ENCODE assay signal across 11 cellular contexts in the genomic region with DNA sequence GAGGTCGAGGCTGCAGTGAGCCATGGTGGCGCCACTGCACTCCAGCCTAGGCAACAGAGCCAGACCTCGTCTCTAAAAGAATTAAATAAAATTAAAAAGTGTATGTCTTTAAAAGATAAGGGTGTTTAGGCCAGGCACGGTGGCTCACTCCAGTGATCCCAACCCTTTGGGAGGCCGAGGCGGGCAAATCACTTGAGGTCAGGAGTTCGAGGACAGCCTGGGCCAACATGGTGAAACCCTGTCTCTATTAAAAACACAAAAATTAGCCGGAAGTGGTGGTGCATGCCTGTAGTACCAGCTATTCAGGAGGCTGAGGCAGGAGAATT. TPM values are rescaled to one million over a fixed set of nuclear protein-coding genes. Genes with fewer than 3 reads are reported as not detected.
DNase-seq lines count a peak whose midpoint lies in the region; ATAC-seq and TF ChIP-seq lines count a peak whose summit lies in the region.
"Had no signal": no experiment of that assay in that cellular context is flagged by ENCODE, and none has a peak within 500 bp of the region (broad histone marks: within the 10 kb centered on the region; RNA-seq: fewer than 3 reads in every experiment).

No MANE protein-coding gene starts in this region.

- H3K4me3 ChIP-seq in BLaER1 (peak overlapping the region; percentile 59), HCT116 (replicated peaks in 1 of 2; ENCODE audit: low read depth in 1 of 2, low read length in 2 of 2) (peak overlapping the region; percentile 40 to 56)
- no peak overlapping the region for H3K4me3 ChIP-seq in naive thymus-derived CD4-positive, alpha-beta T cell (ENCODE audit: low read length)

- ATAC-seq in HCT116 (peak; percentile 40), WTC11 (no peak; the same call in 1 of the 2 replicates), GM19351 (IDR thresholded peaks at IDR 0.05; ENCODE audit: unreplicated experiment) (no peak), HG03457 (IDR thresholded peaks at IDR 0.05; ENCODE audit: unreplicated experiment) (no peak)
- ATAC-seq in naive thymus-derived CD4-positive, alpha-beta T cell: no peak

- no peaks in the 10 kb centered on the region for H3K9me2 ChIP-seq in HCT116 (ENCODE audit: insufficient read depth)

- H3K4me1 Mint-ChIP-seq in WTC11: peaks cover 3% of the 10 kb centered on the region; the same call in 1 of the 2 replicates
- peaks cover 0 to 8% (median 7%) of the 10 kb centered on the region in 7 donors for H3K4me1 Mint-ChIP-seq in naive thymus-derived CD4-positive, alpha-beta T cell

- POLR2A ChIA-PET in HCT116 (lab: Charles Lee) (interaction anchor here (1.3 kb wide), 1 partner anchor 239 kb away, joined by 3 read pairs; a partner anchor contains a TSS), WTC11 (lab: Charles Lee) (interaction anchor here (0.6 kb wide), 1 partner anchor 118 kb away, joined by 3 read pairs; no protein-coding TSS in a partner anchor)
- POLR2A ChIA-PET in naive thymus-derived CD4-positive, alpha-beta T cell (lab: Charles Lee): no interaction called here

- H4K20me1 ChIP-seq in BLaER1 (no peaks in the 10 kb centered on the region; the same call in 1 of the 2 replicates), HCT116 (ENCODE audit: insufficient read depth) (no peaks in the 10 kb centered on the region)

- CTCF ChIA-PET in HCT116 (lab: Charles Lee) (interaction anchor here (0.7 kb wide), 1 partner anchor 9 kb away, joined by 3 read pairs; no protein-coding TSS in a partner anchor), WTC11 (lab: Charles Lee) (interaction anchor here (0.6 to 1.2 kb wide), 5 partner anchors 10 to 63 kb away, joined by 3 to 6 read pairs (median 3); a partner anchor contains a TSS)
- CTCF ChIA-PET in naive thymus-derived CD4-positive, alpha-beta T cell (lab: Charles Lee): no interaction called here

- H3K27me3 Mint-ChIP-seq in WTC11 (ENCODE audit: low read depth): peaks cover 61% of the 10 kb centered on the region
- H3K27me3 Mint-ChIP-seq in naive thymus-derived CD4-positive, alpha-beta T cell: peaks cover 33 to 50% (median 40%) of the 10 kb centered on the region in 5 donors

- H3K9ac ChIP-seq in BLaER1: no peak overlapping the region
- H3K9ac ChIP-seq in HCT116 (ENCODE audit: low read length): peak overlapping the region; percentile 41; the same call in 1 of the 2 replicates

- BruUV-seq in HCT116 (replicated peaks; lab: Mats Ljungman, UMichigan): no TSS peak

- no peak for TF ChIP-seq RAD21 in HCT116 (IDR thresholded peaks at IDR 0.05; ENCODE audit: low read depth)

- no peaks in the 10 kb centered on the region for H3K36me3 Mint-ChIP-seq in WTC11
- H3K36me3 Mint-ChIP-seq in naive thymus-derived CD4-positive, alpha-beta T cell: peaks cover 0 to 8% (median 0%) of the 10 kb centered on the region in 5 donors
- H3K36me3 Mint-ChIP-seq: immature natural killer cell; natural killer cell treated with Interleukin-12 subunit alpha and Interleukin-12 subunit beta and Interleukin-15 and Interleukin-18, amount 100 ng/mL, for 72 hours had no signal

- no peaks in the 10 kb centered on the region for H3K36me3 ChIP-seq in BLaER1
- H3K36me3 ChIP-seq in HCT116 (ENCODE audit: control insufficient read depth in 1 of 2, insufficient read depth in 2 of 2, low read length in 2 of 2): no peaks in the 10 kb centered on the region
- no peaks in the 10 kb centered on the region for H3K36me3 ChIP-seq in naive thymus-derived CD4-positive, alpha-beta T cell (ENCODE audit: control insufficient read depth in 2 of 3, insufficient read depth in 3 of 3, low read length in 3 of 3)

- TF ChIP-seq POLR2A in HCT116 (IDR thresholded peaks at IDR 0.05; ENCODE audit: borderline replicate concordance, extremely low read depth, insufficient read depth, insufficient read length): no peak

- H3K4me1 ChIP-seq in BLaER1: no peaks in the 10 kb centered on the region
- H3K4me1 ChIP-seq in HCT116 (ENCODE audit: control insufficient read depth in 1 of 2, insufficient read depth in 2 of 2, low read length in 2 of 2): peaks cover 9 to 19% of the 10 kb centered on the region in 2 experiments; a peak in 3 of 4 replicates
- no peaks in the 10 kb centered on the region for H3K4me1 ChIP-seq in naive thymus-derived CD4-positive, alpha-beta T cell (ENCODE audit: control insufficient read depth in 2 of 2, insufficient read depth in 2 of 2, low read length in 2 of 2)

- H3K27me3 ChIP-seq in BLaER1 (peaks cover 50% of the 10 kb centered on the region), HCT116 (ENCODE audit: insufficient read depth, low read length) (0 out of 2 replicates have a peak, but pooled peaks cover 3% of the 10 kb centered on the region)
- H3K27me3 ChIP-seq in naive thymus-derived CD4-positive, alpha-beta T cell (ENCODE audit: control insufficient read depth in 2 of 2, insufficient read depth in 2 of 2, low read length in 2 of 2): peaks cover 0 to 4% of the 10 kb centered on the region in 2 donors

- H3K4me3 Mint-ChIP-seq in WTC11: peak overlapping the region; percentile 83
- H3K4me3 Mint-ChIP-seq in naive thymus-derived CD4-positive, alpha-beta T cell: peak overlapping the region in 8 of 10 donors; percentile 18 to 85 (median 70)

- peaks cover 17% of the 10 kb centered on the region; the same call in 1 of the 2 replicates for H3K9me3 ChIP-seq in BLaER1
- H3K9me3 ChIP-seq in HCT116 (ENCODE audit: control insufficient read depth in 1 of 2, insufficient read depth in 1 of 2, low read depth in 1 of 2, low read length in 2 of 2): no peaks in the 10 kb centered on the region
- H3K9me3 ChIP-seq in naive thymus-derived CD4-positive, alpha-beta T cell (ENCODE audit: control insufficient read depth in 2 of 3, low read length in 3 of 3): no peaks in the 10 kb centered on the region

- H3K4me2 ChIP-seq in BLaER1 (peak overlapping the region; percentile 55), HCT116 (ENCODE audit: low read length) (peak overlapping the region; percentile 72)

- intact Hi-C loops in HCT116 (cut with micrococcal nuclease): no loop called here
- intact Hi-C loops in naive thymus-derived CD4-positive, alpha-beta T cell (cut with micrococcal nuclease): no loop called here

- RAD21 ChIA-PET in HCT116 (lab: Charles Lee; ENCODE audit: low non-redundant PET in 1 of 2, low total read pairs in 2 of 2, uncharacterized antibody in 2 of 2, unreplicated experiment in 2 of 2): interaction anchor here in 1 of 2 experiments (0.9 kb wide), 1 partner anchor 167 kb away, joined by 10 read pairs; no protein-coding TSS in a partner anchor

- no peak overlapping the region for H3K27ac Mint-ChIP-seq in WTC11
- H3K27ac Mint-ChIP-seq in naive thymus-derived CD4-positive, alpha-beta T cell: no peak overlapping the region
- H3K27ac Mint-ChIP-seq: immature natural killer cell; natural killer cell treated with Interleukin-12 subunit alpha and Interleukin-12 subunit beta and Interleukin-15 and Interleukin-18, amount 100 ng/mL, for 72 hours had no signal

- H3K79me2 ChIP-seq in HCT116 (ENCODE audit: insufficient read depth, low read length): no peaks in the 10 kb centered on the region

- H3K9me3 Mint-ChIP-seq in WTC11: peaks cover 5% of the 10 kb centered on the region; the same call in 1 of the 2 replicates
- H3K9me3 Mint-ChIP-seq in naive thymus-derived CD4-positive, alpha-beta T cell: peaks cover 0 to 6% (median 0%) of the 10 kb centered on the region in 11 donors
- H3K9me3 Mint-ChIP-seq: immature natural killer cell; natural killer cell treated with Interleukin-12 subunit alpha and Interleukin-12 subunit beta and Interleukin-15 and Interleukin-18, amount 100 ng/mL, for 72 hours had no signal

- no peak overlapping the region for H3K27ac ChIP-seq in BLaER1
- H3K27ac ChIP-seq in HCT116 (ENCODE audit: low read depth, low read length): 0 out of 2 replicates have a peak overlapping the region, but pooled peaks have one; percentile 22
- H3K27ac ChIP-seq in naive thymus-derived CD4-positive, alpha-beta T cell (ENCODE audit: low read depth, low read length): no peak overlapping the region

- DNase-seq in HCT116 (ENCODE audit: low read depth, low spot score): no peak
- no peak for DNase-seq in WTC11 (ENCODE audit: low spot score)
- DNase-seq in naive thymus-derived CD4-positive, alpha-beta T cell: no peak
- no peak for DNase-seq in AG08395 (ENCODE audit: low spot score)
- DNase-seq in GM19238 (ENCODE audit: insufficient read length, low spot score): no peak
- DNase-seq: immature natural killer cell, MM.1S had no signal

- TF ChIP-seq CTCF in HCT116 (IDR thresholded peaks at IDR 0.05 in 2 of 3, conservative IDR thresholded peaks at IDR 0.05 in 1 of 3; ENCODE audit: borderline replicate concordance in 1 of 3, insufficient read depth in 1 of 3, low read depth in 2 of 3, low read length in 2 of 3): no peak
- TF ChIP-seq CTCF in WTC11 (IDR thresholded peaks at IDR 0.05): no peak

- peak overlapping the region; percentile 61 for H2AFZ ChIP-seq in HCT116 (ENCODE audit: low read depth, low read length, poor library complexity, severe bottlenecking)

TF ChIP-seq in HCT116, 20 proteins besides CTCF, POLR2A, EP300 and RAD21 (continues in another document):
- TF ChIP-seq ZFX (IDR thresholded peaks at IDR 0.05): no peak

TF ChIP-seq in WTC11, 78 proteins besides CTCF, POLR2A, EP300 and RAD21 (continues in another document):
- TF ChIP-seq ZNF423 (CRISPR knock-in tag; IDR thresholded peaks at IDR 0.05): no peak

RNA-seq across cellular contexts. Expression of a gene that starts 7.5 kb away (rescaled TPM):
- total RNA-seq in HCT116 (2021; ENCODE audit: unreplicated experiment): 21.0 TPM
- polyA plus RNA-seq in HCT116 (2012): 14.2 and 18.1 TPM in 2 replicates
- 19.5 to 20.8 TPM (median 20.4 TPM) in 3 replicates for total RNA-seq in WTC11 (2021)
- 10 to 100 TPM in 3 of 5 experiments, 1 to 10 TPM in 2; 7.8 to 26.1 (median 17.8) TPM for total RNA-seq in naive thymus-derived CD4-positive, alpha-beta T cell
- polyA plus RNA-seq in naive thymus-derived CD4-positive, alpha-beta T cell: 10 to 100 TPM; 29.9 to 58.1 TPM

RNA-seq across cellular contexts. Expression of a gene that starts 21.1 kb away (rescaled TPM):
- total RNA-seq in HCT116 (2021; ENCODE audit: unreplicated experiment) (27.9 TPM), WTC11 (2021) (17.6 to 28.5 TPM (median 27.9 TPM) in 3 replicates)
- polyA plus RNA-seq in HCT116 (2012): 28.4 and 32.8 TPM in 2 replicates
- 1 to 10 TPM; 1.7 to 5.4 (median 3.8) TPM for total RNA-seq in naive thymus-derived CD4-positive, alpha-beta T cell
- under 1 TPM in 1 of 2 donors, not detected in 1; 0.14 TPM for polyA plus RNA-seq in naive thymus-derived CD4-positive, alpha-beta T cell
- polyA plus RNA-seq: immature natural killer cell had no signal

RNA-seq across cellular contexts. Expression of a gene that starts 26.5 kb away (rescaled TPM):
- 28.6 TPM for total RNA-seq in HCT116 (2021; ENCODE audit: unreplicated experiment)
- 21.4 and 23.8 TPM in 2 replicates for polyA plus RNA-seq in HCT116 (2012)
- 28.1 to 35.1 TPM (median 31.9 TPM) in 3 replicates for total RNA-seq in WTC11 (2021)
- total RNA-seq in naive thymus-derived CD4-positive, alpha-beta T cell: 10 to 100 TPM; 32.6 to 60.6 (median 49.3) TPM
- 10 to 100 TPM; 19.1 to 34.1 TPM for polyA plus RNA-seq in naive thymus-derived CD4-positive, alpha-beta T cell

RNA-seq across cellular contexts. Expression of a gene that starts 45.1 kb away (rescaled TPM):
- total RNA-seq in HCT116 (2021; ENCODE audit: unreplicated experiment): 1.5 TPM
- polyA plus RNA-seq in HCT116 (2012): 0.75 and 0.76 TPM in 2 replicates
- total RNA-seq in WTC11 (2021): 16.2 to 19.4 TPM (median 17.9 TPM) in 3 replicates
- total RNA-seq in naive thymus-derived CD4-positive, alpha-beta T cell: 1 to 10 TPM; 1.1 to 4.0 (median 3.0) TPM
- polyA plus RNA-seq in naive thymus-derived CD4-positive, alpha-beta T cell: 1 to 10 TPM; 3.1 to 5.2 TPM

RNA-seq across cellular contexts. Expression of a gene that starts 51.4 kb away (rescaled TPM):
- total RNA-seq in HCT116 (2021; ENCODE audit: unreplicated experiment) (18.8 TPM), WTC11 (2021) (20.6 to 26.4 TPM (median 24.8 TPM) in 3 replicates)
- polyA plus RNA-seq in HCT116 (2012): 15.1 and 15.3 TPM in 2 replicates
- 10 to 100 TPM in 3 of 5 experiments, 1 to 10 TPM in 2; 5.7 to 14.9 (median 11.6) TPM for total RNA-seq in naive thymus-derived CD4-positive, alpha-beta T cell
- 1 to 10 TPM; 1.2 to 2.4 TPM for polyA plus RNA-seq in naive thymus-derived CD4-positive, alpha-beta T cell
